In genomic region chrY:14490226-14490625, GRCh38 we compare ENCODE assay signal across 23 cellular contexts. TPM values are rescaled to one million over a fixed set of nuclear protein-coding genes. Genes with fewer than 3 reads are reported as not detected.
A peak's percentile ranks its signal among the peaks of the same experiment; 100 is the strongest.
DNase-seq lines count a peak whose midpoint lies in the region; ATAC-seq, FAIRE-seq and TF ChIP-seq lines count a peak whose summit lies in the region.
"Had no signal": no experiment of that assay in that cellular context is flagged by ENCODE, and none has a peak within 500 bp of the region (broad histone marks: within the 10 kb centered on the region; RNA-seq: fewer than 3 reads in every experiment).

No MANE protein-coding gene starts in this region.

- H3K9me3 ChIP-seq in Karpas-422 (ENCODE audit: low read length), result no peaks in the 10 kb centered on the region
- H3K9me3 ChIP-seq: BE2C, BLaER1 had no signal

- CTCF ChIA-PET in GM10248 (lab: Yijun Ruan, JAX), result no interaction called here

- no peak overlapping the region for H2AFZ ChIP-seq in Karpas-422 (ENCODE audit: low read length)

- no peaks in the 10 kb centered on the region for H4K20me1 ChIP-seq in Karpas-422 (ENCODE audit: insufficient read depth, low read depth, low read length)
- H4K20me1 ChIP-seq: BLaER1 had no signal

- peaks cover 12 to 14% of the 10 kb centered on the region in 2 donors for H3K9me3 Mint-ChIP-seq in stimulated activated naive CD8-positive, alpha-beta T cell treated with anti-CD3 and anti-CD28 coated beads, Interleukin-15, amount 100 ng/mL, for 72 hours
- H3K9me3 Mint-ChIP-seq: CD4-positive, alpha-beta memory T cell; CD4-positive, CD25-positive, alpha-beta regulatory T cell; CD8-positive, alpha-beta memory T cell had no signal

- H3K4me3 ChIP-seq in bronchial epithelial cell (ENCODE audit: low read depth, low read length) (no peak overlapping the region), Karpas-422 (ENCODE audit: low read length) (no peak overlapping the region)
- H3K4me3 ChIP-seq: BLaER1, GM12878 had no signal

- H3K36me3 ChIP-seq in bronchial epithelial cell (ENCODE audit: control insufficient read depth, insufficient read depth, low read length) (no peaks in the 10 kb centered on the region), Karpas-422 (ENCODE audit: insufficient read depth, low read length) (no peaks in the 10 kb centered on the region)
- H3K36me3 ChIP-seq: BE2C, BLaER1 had no signal

- DNase-seq in GM12891 (ENCODE audit: insufficient read length, low spot score) (no peak), bronchial epithelial cell (ENCODE audit: low read depth) (peak; percentile 75), foreskin keratinocyte (peak; percentile 8 to 39), D721Med (ENCODE audit: insufficient read length, low spot score) (no peak), Karpas-422 (no peak), GM10248 (ENCODE audit: extremely low spot score) (no peak)
- DNase-seq in stimulated activated naive CD8-positive, alpha-beta T cell treated with anti-CD3 and anti-CD28 coated beads, Interleukin-15, amount 100 ng/mL, for 72 hours, result no peak
- DNase-seq: 8988T; ACHN; BE2C; C1 segment of cervical spinal cord; CD4-positive, alpha-beta memory T cell; CD4-positive, CD25-positive, alpha-beta regulatory T cell; CD8-positive, alpha-beta memory T cell; COR-L47; DMS79 treated with DMSO at 0.1 percent for 48 hours; GDM1 had no signal

- FAIRE-seq in GM12891 (lab: Jason Lieb, UNC) (peak; percentile 54), bronchial epithelial cell (lab: Jason Lieb, UNC) (no peak), D721Med (lab: Jason Lieb, UNC) (no peak)
- FAIRE-seq: A204.1, GM12878, GM19239 had no signal

- no peaks in the 10 kb centered on the region for H3K9me2 ChIP-seq in Karpas-422 (replicated peaks; ENCODE audit: insufficient read depth, low read length)

- no peak overlapping the region for H3K4me2 ChIP-seq in Karpas-422 (ENCODE audit: low read depth, low read length, poor library complexity, severe bottlenecking)
- H3K4me2 ChIP-seq: BLaER1 had no signal

- H3K27ac ChIP-seq in foreskin keratinocyte, result no peak overlapping the region
- no peak overlapping the region for H3K27ac ChIP-seq in Karpas-422 (ENCODE audit: low read length)
- H3K27ac ChIP-seq: BLaER1 had no signal

- no peaks in the 10 kb centered on the region for H3K79me2 ChIP-seq in Karpas-422 (ENCODE audit: low read length)

- H3K27ac Mint-ChIP-seq in stimulated activated naive CD8-positive, alpha-beta T cell treated with anti-CD3 and anti-CD28 coated beads, Interleukin-15, amount 100 ng/mL, for 72 hours, result no peak overlapping the region
- H3K27ac Mint-ChIP-seq: CD14-positive monocyte; CD4-positive, alpha-beta memory T cell; CD4-positive, CD25-positive, alpha-beta regulatory T cell; CD8-positive, alpha-beta memory T cell had no signal

- H3K4me3 Mint-ChIP-seq in stimulated activated naive CD8-positive, alpha-beta T cell treated with anti-CD3 and anti-CD28 coated beads, Interleukin-15, amount 100 ng/mL, for 72 hours, result no peak overlapping the region
- H3K4me3 Mint-ChIP-seq: CD14-positive monocyte; CD4-positive, alpha-beta memory T cell; CD4-positive, CD25-positive, alpha-beta regulatory T cell; CD8-positive, alpha-beta memory T cell had no signal

- ATAC-seq in foreskin keratinocyte, result peak; percentile 59
- ATAC-seq in stimulated activated naive CD8-positive, alpha-beta T cell treated with anti-CD3 and anti-CD28 coated beads, Interleukin-15, amount 100 ng/mL, for 72 hours, result no peak
- ATAC-seq: GM12878 had no signal

- H3K27me3 ChIP-seq in bronchial epithelial cell (ENCODE audit: control insufficient read depth, insufficient read depth, low read length) (no peaks in the 10 kb centered on the region), foreskin keratinocyte (no peaks in the 10 kb centered on the region), Karpas-422 (ENCODE audit: low read length) (no peaks in the 10 kb centered on the region)
- H3K27me3 ChIP-seq: BE2C, BLaER1 had no signal

- no peaks in the 10 kb centered on the region for H3K4me1 ChIP-seq in foreskin keratinocyte
- no peaks in the 10 kb centered on the region for H3K4me1 ChIP-seq in Karpas-422 (ENCODE audit: low read length)
- H3K4me1 ChIP-seq: BE2C, BLaER1 had no signal

- TF ChIP-seq CTCF in bronchial epithelial cell (IDR thresholded peaks at IDR 0.05; ENCODE audit: insufficient read depth, low read length, severe bottlenecking), result no peak
- no peak for TF ChIP-seq CTCF in foreskin keratinocyte (conservative IDR thresholded peaks at IDR 0.05)
- no peak for TF ChIP-seq CTCF in D721Med (IDR thresholded peaks at IDR 0.05; ENCODE audit: insufficient read depth, missing control alignments)
- no peak for TF ChIP-seq CTCF in GM10248 (IDR thresholded peaks at IDR 0.05; ENCODE audit: control extremely low read depth, extremely low read depth, low read depth, missing control alignments)

- no peaks in the 10 kb centered on the region for H3K27me3 Mint-ChIP-seq in stimulated activated naive CD8-positive, alpha-beta T cell treated with anti-CD3 and anti-CD28 coated beads, Interleukin-15, amount 100 ng/mL, for 72 hours
- H3K27me3 Mint-ChIP-seq: CD4-positive, alpha-beta memory T cell; CD8-positive, alpha-beta memory T cell had no signal

- no peaks in the 10 kb centered on the region for H3K4me1 Mint-ChIP-seq in stimulated activated naive CD8-positive, alpha-beta T cell treated with anti-CD3 and anti-CD28 coated beads, Interleukin-15, amount 100 ng/mL, for 72 hours
- H3K4me1 Mint-ChIP-seq: CD14-positive monocyte; CD4-positive, alpha-beta memory T cell; CD4-positive, CD25-positive, alpha-beta regulatory T cell; CD8-positive, alpha-beta memory T cell had no signal

- H3K9ac ChIP-seq in Karpas-422 (ENCODE audit: low read length), result no peak overlapping the region
- H3K9ac ChIP-seq: BLaER1 had no signal

- POLR2A ChIA-PET in GM10248 (lab: Yijun Ruan, JAX), result no interaction called here

- no peak for TF ChIP-seq POLR2A in GM12891 (IDR thresholded peaks at IDR 0.05; ENCODE audit: low read depth, low read length)

TF ChIP-seq in GM12891, 5 proteins besides CTCF, POLR2A, EP300 and RAD21:
- no peak for TF ChIP-seq TAF1 (IDR thresholded peaks at IDR 0.05; ENCODE audit: low read depth, low read length)
- TF ChIP-seq POLR2AphosphoS5 (IDR thresholded peaks at IDR 0.05; ENCODE audit: low read depth, low read length), result no peak
- TF ChIP-seq PAX5 (IDR thresholded peaks at IDR 0.05; ENCODE audit: insufficient read depth, low read length, severe bottlenecking), result no peak
- no peak for TF ChIP-seq POU2F2 (IDR thresholded peaks at IDR 0.05; ENCODE audit: low read depth, low read length)
- no peak for TF ChIP-seq SPI1 (IDR thresholded peaks at IDR 0.05; ENCODE audit: low read depth, low read length)

RNA-seq across cellular contexts. Expression of gene NLGN4Y, which starts 34.1 kb away (rescaled TPM):
- 3.2 TPM for polyA plus RNA-seq in GM12891 (2012; ENCODE audit: low read depth, missing spikeins)
- 14.2 TPM in 1 of 2 replicates, not detected in the other for total RNA-seq in bronchial epithelial cell
- total RNA-seq in foreskin keratinocyte, result 19.8 and 20.5 TPM in 2 replicates
- 3.7 and 5.3 TPM in 2 replicates for polyA plus RNA-seq in foreskin keratinocyte
- total RNA-seq in Karpas-422 (2014; rRNA removed; shearing (Covaris generic); ENCODE audit: low replicate concordance), result not detected in 2 replicates
- total RNA-seq: A673; CD4-positive, CD25-positive, alpha-beta regulatory T cell; GM12878 had no signal
- polyA plus RNA-seq: CD14-positive monocyte; CD4-positive, alpha-beta memory T cell; CD8-positive, alpha-beta memory T cell; GM12878 had no signal

Comparison
In these comparisons a context has a peak if more than half of its experiments do, and no peak if none do; other contexts are left out.
1. DNase-seq: peak in bronchial epithelial cell (single experiment) and foreskin keratinocyte (2 of 2); none in GM12891 (single experiment), D721Med (single experiment), Karpas-422 (single experiment), GM10248 (single experiment) and stimulated activated naive CD8-positive, alpha-beta T cell treated with anti-CD3 and anti-CD28 coated beads, Interleukin-15, amount 100 ng/mL, for 72 hours (0 of 2).